In the genomic region with DNA sequence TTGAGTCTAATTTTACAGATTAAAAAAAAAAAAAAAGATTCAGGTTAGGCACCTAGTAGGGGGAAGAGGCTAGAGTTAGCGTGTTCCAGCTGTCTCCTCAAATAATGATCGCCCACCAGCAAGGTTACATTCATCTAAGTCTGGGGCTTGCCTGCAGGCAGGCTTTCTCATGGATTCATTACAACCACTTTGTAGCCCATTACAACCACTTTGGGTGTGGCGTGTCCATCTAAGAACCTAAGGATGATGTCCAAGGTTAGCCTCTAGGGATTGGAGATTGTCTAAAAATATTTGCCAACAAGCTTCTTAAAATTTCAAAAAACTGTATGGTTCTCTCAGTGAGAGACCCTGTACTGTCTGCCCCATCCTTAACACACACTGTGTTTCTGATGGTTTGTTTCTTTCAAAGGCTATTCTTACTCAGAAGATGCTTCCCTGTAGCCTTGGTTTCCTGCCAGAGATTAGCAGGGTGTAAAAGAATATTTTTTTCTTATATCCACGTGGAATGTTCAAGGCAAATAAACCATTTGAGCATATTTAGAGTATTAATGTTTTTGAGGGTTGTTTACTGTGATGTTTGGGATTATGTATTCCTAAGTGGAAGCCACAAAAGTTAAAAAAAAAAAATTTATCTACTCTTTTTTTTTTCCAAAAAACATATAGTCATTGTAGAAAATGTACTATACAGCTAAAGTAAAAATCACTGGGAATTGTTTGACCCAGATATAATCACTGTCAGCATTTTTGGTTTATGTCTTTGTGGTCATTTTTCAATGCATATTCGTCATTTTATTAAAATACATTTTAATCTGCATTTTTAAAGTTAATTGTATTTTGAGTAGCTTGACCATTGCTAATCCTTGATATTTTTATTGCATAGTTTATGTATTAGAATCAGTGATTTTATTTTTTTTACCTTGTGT, we compare ENCODE assay signal across 8 cellular contexts. TPM values are rescaled to one million over a fixed set of nuclear protein-coding genes. Genes with fewer than 3 reads are reported as not detected.
DNase-seq lines count a peak whose midpoint lies in the region; ATAC-seq and TF ChIP-seq lines count a peak whose summit lies in the region.

No MANE protein-coding gene starts in this region.

- H3K4me1 ChIP-seq in Loucy (ENCODE audit: insufficient read depth, low read length, poor library complexity, severe bottlenecking) (peaks cover 43% of the 10 kb centered on the region), muscle layer of duodenum (ENCODE audit: control insufficient read depth in 1 of 2, insufficient read depth in 2 of 2, low read length in 2 of 2) (peaks cover 18 to 40% of the 10 kb centered on the region in 2 donors)

- peaks cover 20 to 25% of the 10 kb centered on the region in 2 donors for H3K36me3 Mint-ChIP-seq in CD14-positive monocyte

- no peak for TF ChIP-seq CTCF in CD14-positive monocyte (IDR thresholded peaks at IDR 0.05)
- TF ChIP-seq CTCF in Loucy (conservative IDR thresholded peaks at IDR 0.05; ENCODE audit: low read length) = no peak
- no peak for TF ChIP-seq CTCF in cardiac fibroblast (IDR thresholded peaks at IDR 0.05; ENCODE audit: low read depth, low read length)

- intact Hi-C loops in CD14-positive monocyte (cut with micrococcal nuclease) = loop anchor here in 1 of 2 donors (10.0 kb wide), 1 partner anchor 349 kb away; the partner anchor contains the start of gene ZNF839

- peaks cover 33% of the 10 kb centered on the region for H3K4me1 Mint-ChIP-seq in CD14-positive monocyte

- peaks cover 1 to 5% (median 2%) of the 10 kb centered on the region in 3 donors for H3K27me3 Mint-ChIP-seq in CD14-positive monocyte (ENCODE audit: low read depth in 3 of 3)

- no peak overlapping the region for H2AFZ ChIP-seq in Loucy (ENCODE audit: low read length)

- peak overlapping the region; percentile 95 for H3K27ac ChIP-seq in muscle layer of duodenum (ENCODE audit: low read length)

- H3K4me3 Mint-ChIP-seq in CD14-positive monocyte = peak overlapping the region; percentile 89 to 91

- DNase-seq in CD14-positive monocyte (ENCODE audit: low spot score) (no peak), cardiac fibroblast (ENCODE audit: low read depth in 2 of 2) (peak; percentile 37 to 50), AG20443 (ENCODE audit: low spot score) (no peak)

- peaks cover 67% of the 10 kb centered on the region for H3K79me2 ChIP-seq in Loucy (ENCODE audit: insufficient read depth, low read length)

- peak overlapping the region; percentile 77 for H3K4me2 ChIP-seq in Loucy (ENCODE audit: low read depth, low read length, poor library complexity, severe bottlenecking)

- H4K20me1 ChIP-seq in Loucy (ENCODE audit: insufficient read depth, low read length, poor library complexity, severe bottlenecking) = peaks cover 57% of the 10 kb centered on the region

- H3K4me3 ChIP-seq in Loucy (ENCODE audit: low read length, poor library complexity, severe bottlenecking) (peak overlapping the region; percentile 87), cardiac fibroblast (replicated peaks in 1 of 2; ENCODE audit: low read depth in 2 of 2, low read length in 2 of 2) (peak overlapping the region; percentile 92 to 99), muscle layer of duodenum (ENCODE audit: low read depth in 1 of 2, low read length in 2 of 2) (peak overlapping the region; percentile 79 to 100)

- H3K36me3 ChIP-seq in Loucy (ENCODE audit: insufficient read depth, low read length) (peaks cover 10% of the 10 kb centered on the region; the same call in 1 of the 2 replicates), muscle layer of duodenum (ENCODE audit: control insufficient read depth in 1 of 2, insufficient read depth in 2 of 2, low read length in 2 of 2) (no peaks in the 10 kb centered on the region)

- H3K27me3 ChIP-seq in Loucy (ENCODE audit: insufficient read depth, low read length, poor library complexity, severe bottlenecking) (peaks cover 4% of the 10 kb centered on the region), muscle layer of duodenum (ENCODE audit: low read depth, low read length) (no peaks in the 10 kb centered on the region)

- H3K9me2 ChIP-seq in Loucy (replicated peaks; ENCODE audit: low read depth, low read length) = no peaks in the 10 kb centered on the region

- H3F3A ChIP-seq in Loucy (ENCODE audit: low read depth) = no peaks in the 10 kb centered on the region

- H3K9me3 ChIP-seq in Loucy (ENCODE audit: insufficient read depth, low read depth, low read length) = no peaks in the 10 kb centered on the region
- no peaks in the 10 kb centered on the region for H3K9me3 ChIP-seq in muscle layer of duodenum (ENCODE audit: control insufficient read depth in 1 of 2, low read length in 2 of 2)

- H3K27ac Mint-ChIP-seq in CD14-positive monocyte = peak overlapping the region in 6 of 7 donors; percentile 62 to 94 (median 90)

- H3K9me3 Mint-ChIP-seq in CD14-positive monocyte = no peaks in the 10 kb centered on the region

- no peak for ATAC-seq in GM21576 (IDR thresholded peaks at IDR 0.05; ENCODE audit: unreplicated experiment)
- ATAC-seq in HG03039 (IDR thresholded peaks at IDR 0.05; ENCODE audit: unreplicated experiment) = no peak
- ATAC-seq in GM19463 (IDR thresholded peaks at IDR 0.05; ENCODE audit: unreplicated experiment) = no peak

- peak overlapping the region; percentile 96 for H3K9ac ChIP-seq in Loucy (ENCODE audit: low read depth, low read length, poor library complexity, severe bottlenecking)

RNA-seq across cellular contexts. Expression of gene DYNC1H1, which starts 1.7 kb away (rescaled TPM):
- 10 to 100 TPM; 14.7 to 23.6 TPM for polyA plus RNA-seq in CD14-positive monocyte

Comparison
In these comparisons a context has a peak if more than half of its experiments do, and no peak if none do; other contexts are left out.
1. DNase-seq: peak in cardiac fibroblast (2 of 2); none in CD14-positive monocyte (single experiment) and AG20443 (single experiment).
2. Peak in every context shown above with its lines, with median percentiles within 50 percentile points of each other: H3K4me3 ChIP-seq.